15 cellular contexts compared by ENCODE assay signal in genomic region chr11:92967178-92967577, GRCh38. TPM values are rescaled to one million over a fixed set of nuclear protein-coding genes. Genes with fewer than 3 reads are reported as not detected.
A peak's percentile ranks its signal among the peaks of the same experiment; 100 is the strongest.
DNase-seq lines count a peak whose midpoint lies in the region; ATAC-seq lines count a peak whose summit lies in the region.
"Had no signal": no experiment of that assay in that cellular context is flagged by ENCODE, and none has a peak within 500 bp of the region (broad histone marks: within the 10 kb centered on the region; RNA-seq: fewer than 3 reads in every experiment).

No MANE protein-coding gene starts in this region.

- no peaks in the 10 kb centered on the region for H3K4me1 Mint-ChIP-seq in activated T-cell treated with anti-CD3 and anti-CD28 coated beads, Interleukin-2, amount 50 U/mL, for 4 hours (ENCODE audit: low read depth)
- no peaks in the 10 kb centered on the region for H3K4me1 Mint-ChIP-seq in stimulated activated naive CD8-positive, alpha-beta T cell treated with anti-CD3 and anti-CD28 coated beads, Interleukin-15, amount 100 ng/mL, for 72 hours
- H3K4me1 Mint-ChIP-seq: B cell had no signal

- H3K36me3 Mint-ChIP-seq in activated T-cell treated with anti-CD3 and anti-CD28 coated beads, Interleukin-2, amount 50 U/mL, for 4 hours (ENCODE audit: insufficient read depth): no peaks in the 10 kb centered on the region
- H3K36me3 Mint-ChIP-seq: CD8-positive, alpha-beta T cell had no signal

- H3K27ac Mint-ChIP-seq in stimulated activated naive CD8-positive, alpha-beta T cell treated with anti-CD3 and anti-CD28 coated beads, Interleukin-15, amount 100 ng/mL, for 72 hours: no peak overlapping the region
- H3K27ac Mint-ChIP-seq: B cell; CD8-positive, alpha-beta T cell; H9 had no signal

- no peak for DNase-seq in activated T-cell treated with anti-CD3 and anti-CD28 coated beads, Interleukin-2, amount 50 U/mL, for 4 hours
- no peak for DNase-seq in activated T-cell treated with anti-CD3 and anti-CD28 coated beads, Interleukin-2, amount 50 U/mL, for 48 hours
- DNase-seq in stimulated activated naive CD8-positive, alpha-beta T cell treated with anti-CD3 and anti-CD28 coated beads, Interleukin-15, amount 100 ng/mL, for 72 hours: no peak
- DNase-seq in stimulated activated naive CD8-positive, alpha-beta T cell treated with anti-CD3 and anti-CD28 coated beads, Interleukin-15, Interleukin-2, amounts not matched to agents 100 U/mL and 50 U/mL, for 24 hours: no peak
- peak; percentile 34 for DNase-seq in kidney tubule cell (ENCODE audit: low spot score)
- DNase-seq: Calu3; CD8-positive, alpha-beta T cell; DMS79 treated with DMSO at 0.1 percent for 48 hours; GF-D8; H9 had no signal

- H3K27me3 Mint-ChIP-seq in activated T-cell treated with anti-CD3 and anti-CD28 coated beads, Interleukin-2, amount 50 U/mL, for 4 hours (ENCODE audit: low read depth): peaks cover 21% of the 10 kb centered on the region
- peaks cover 15% of the 10 kb centered on the region for H3K27me3 Mint-ChIP-seq in stimulated activated naive CD8-positive, alpha-beta T cell treated with anti-CD3 and anti-CD28 coated beads, Interleukin-15, amount 100 ng/mL, for 72 hours

- no peaks in the 10 kb centered on the region for H3K9me3 Mint-ChIP-seq in activated T-cell treated with anti-CD3 and anti-CD28 coated beads, Interleukin-2, amount 50 U/mL, for 4 hours
- peaks cover 0 to 4% of the 10 kb centered on the region in 2 donors for H3K9me3 Mint-ChIP-seq in stimulated activated naive CD8-positive, alpha-beta T cell treated with anti-CD3 and anti-CD28 coated beads, Interleukin-15, amount 100 ng/mL, for 72 hours
- H3K9me3 Mint-ChIP-seq: CD8-positive, alpha-beta T cell; H9 had no signal

- peak; percentile 46 to 57 for ATAC-seq in activated T-cell treated with anti-CD3 and anti-CD28 coated beads, Interleukin-2, amount 50 U/mL, for 4 hours
- ATAC-seq in stimulated activated naive CD8-positive, alpha-beta T cell treated with anti-CD3 and anti-CD28 coated beads, Interleukin-15, amount 100 ng/mL, for 72 hours: peak; percentile 71
- no peak for ATAC-seq in stimulated activated naive CD8-positive, alpha-beta T cell treated with anti-CD3 and anti-CD28 coated beads, Interleukin-15, Interleukin-2, amounts not matched to agents 100 U/mL and 50 U/mL, for 24 hours
- no peak for ATAC-seq in GM21825 (IDR thresholded peaks at IDR 0.05; ENCODE audit: unreplicated experiment)
- ATAC-seq: CD8-positive, alpha-beta T cell; HepG2 had no signal

- no peak overlapping the region for H3K4me3 Mint-ChIP-seq in activated T-cell treated with anti-CD3 and anti-CD28 coated beads, Interleukin-2, amount 50 U/mL, for 4 hours
- H3K4me3 Mint-ChIP-seq in stimulated activated naive CD8-positive, alpha-beta T cell treated with anti-CD3 and anti-CD28 coated beads, Interleukin-15, amount 100 ng/mL, for 72 hours: no peak overlapping the region
- H3K4me3 Mint-ChIP-seq: B cell; CD8-positive, alpha-beta T cell; H9 had no signal

RNA-seq across cellular contexts. Expression of gene MTNR1B, which starts 2.3 kb away (rescaled TPM):
- not detected for total RNA-seq in activated T-cell treated with anti-CD3 and anti-CD28 coated beads, Interleukin-2, amount 50 U/mL, for 4 hours
- total RNA-seq: A172; B cell; Calu3; CD8-positive, alpha-beta T cell; H1; H9; HepG2 had no signal

Comparison
In these comparisons a context has a peak if more than half of its experiments do, and no peak if none do; other contexts are left out.
1. ATAC-seq: peak in activated T-cell treated with anti-CD3 and anti-CD28 coated beads, Interleukin-2, amount 50 U/mL, for 4 hours (2 of 2) and stimulated activated naive CD8-positive, alpha-beta T cell treated with anti-CD3 and anti-CD28 coated beads, Interleukin-15, amount 100 ng/mL, for 72 hours (single experiment); none in stimulated activated naive CD8-positive, alpha-beta T cell treated with anti-CD3 and anti-CD28 coated beads, Interleukin-15, Interleukin-2, amounts not matched to agents 100 U/mL and 50 U/mL, for 24 hours (single experiment) and GM21825 (single experiment).